9 cellular contexts compared by ENCODE assay signal in genomic region chr4:168853770-168854169, GRCh38.
DNase-seq lines count a peak whose midpoint lies in the region; ATAC-seq and TF ChIP-seq lines count a peak whose summit lies in the region.
"Had no signal": no experiment of that assay in that cellular context is flagged by ENCODE, and none has a peak within 500 bp of the region (broad histone marks: within the 10 kb centered on the region; RNA-seq: fewer than 3 reads in every experiment).

No MANE protein-coding gene starts in this region.

- no peak overlapping the region for H3K4me3 ChIP-seq in stomach
- no peak overlapping the region for H3K4me3 ChIP-seq in mucosa of descending colon

- peaks cover 17% of the 10 kb centered on the region for H3K36me3 Mint-ChIP-seq in activated T-helper 2 cell treated with anti-CD3 and anti-CD28 coated beads, Interferon-gamma antibody, Interleukin-2, Interleukin-4, amounts not matched to agents 10 μg/mL and 5 μg/mL and 100 μg/mL, durations not matched to agents 14 hours and 24 hours and 36 hours (ENCODE audit: low read depth)

- H3K27me3 ChIP-seq in stomach, result no peaks in the 10 kb centered on the region

- WGBS in stomach, 5 donors, result 84 to 90% (median 87%) methylated on average over 4 of the region's 4 CpGs

- TF ChIP-seq CTCF in stomach (IDR thresholded peaks at IDR 0.05), result no peak
- no peak for TF ChIP-seq CTCF in mucosa of descending colon (IDR thresholded peaks at IDR 0.05)

- peak overlapping the region; percentile 22 for H3K4me3 Mint-ChIP-seq in activated T-helper 2 cell treated with anti-CD3 and anti-CD28 coated beads, Interferon-gamma antibody, Interleukin-2, Interleukin-4, amounts not matched to agents 10 μg/mL and 5 μg/mL and 100 μg/mL, durations not matched to agents 14 hours and 24 hours and 36 hours (ENCODE audit: low read depth)

- no peak for TF ChIP-seq POLR2A in stomach (IDR thresholded peaks at IDR 0.05)

- peaks cover 19 to 80% (median 54%) of the 10 kb centered on the region in 4 donors for H3K4me1 ChIP-seq in stomach
- H3K4me1 ChIP-seq in mucosa of descending colon (ENCODE audit: low read depth), result no peaks in the 10 kb centered on the region

- peak; percentile 58 for ATAC-seq in GM19395 (IDR thresholded peaks at IDR 0.05; ENCODE audit: unreplicated experiment)
- peak; percentile 70 for ATAC-seq in HG02852 (IDR thresholded peaks at IDR 0.05; ENCODE audit: unreplicated experiment)
- ATAC-seq in mucosa of descending colon, result no peak

- peaks cover 8% of the 10 kb centered on the region for H3K9me3 Mint-ChIP-seq in activated T-helper 2 cell treated with anti-CD3 and anti-CD28 coated beads, Interferon-gamma antibody, Interleukin-2, Interleukin-4, amounts not matched to agents 10 μg/mL and 5 μg/mL and 100 μg/mL, durations not matched to agents 14 hours and 24 hours and 36 hours

- no peak for DNase-seq in activated T-helper 2 cell treated with anti-CD3 and anti-CD28 coated beads, Interferon-gamma antibody, Interleukin-2, Interleukin-4, amounts not matched to agents 10 μg/mL and 5 μg/mL and 100 μg/mL, durations not matched to agents 14 hours and 24 hours and 36 hours (ENCODE audit: low spot score)
- DNase-seq in stomach (no peak), superior temporal gyrus (ENCODE audit: extremely low spot score) (no peak), mucosa of descending colon (no peak), amygdala (lab: John Stamatoyannopoulos, UW) (no peak)
- DNase-seq: activated CD4-positive, alpha-beta T cell treated with anti-CD3 and anti-CD28 coated beads, Interleukin-2, amount 50 U/mL, for 48 hours; mesendoderm had no signal

- no peak for TF ChIP-seq EP300 in stomach (IDR thresholded peaks at IDR 0.05)

- peaks cover 1% of the 10 kb centered on the region for H3K27me3 Mint-ChIP-seq in activated T-helper 2 cell treated with anti-CD3 and anti-CD28 coated beads, Interferon-gamma antibody, Interleukin-2, Interleukin-4, amounts not matched to agents 10 μg/mL and 5 μg/mL and 100 μg/mL, durations not matched to agents 14 hours and 24 hours and 36 hours (ENCODE audit: low read depth)

- no peak overlapping the region for H3K27ac Mint-ChIP-seq in activated T-helper 2 cell treated with anti-CD3 and anti-CD28 coated beads, Interferon-gamma antibody, Interleukin-2, Interleukin-4, amounts not matched to agents 10 μg/mL and 5 μg/mL and 100 μg/mL, durations not matched to agents 14 hours and 24 hours and 36 hours

- no peaks in the 10 kb centered on the region for H3K9me3 ChIP-seq in stomach
- H3K9me3 ChIP-seq in mucosa of descending colon, result no peaks in the 10 kb centered on the region

- intact Hi-C loops in activated T-helper 2 cell treated with anti-CD3 and anti-CD28 coated beads, Interferon-gamma antibody, Interleukin-2, Interleukin-4, amounts not matched to agents 10 μg/mL and 5 μg/mL and 100 μg/mL, durations not matched to agents 14 hours and 24 hours and 36 hours (cut with micrococcal nuclease), result loop anchor here (10.0 kb wide), 1 partner anchor 151 kb away; no protein-coding TSS in a partner anchor
- intact Hi-C loops in stomach (cut with DNase I; ENCODE audit: low total_unique reads) (no loop called here), mucosa of descending colon (cut with DNase I, micrococcal nuclease) (no loop called here)

- peak overlapping the region in 4 of 5 donors; percentile 48 to 96 (median 72) for H3K27ac ChIP-seq in stomach

- H3K36me3 ChIP-seq in stomach (peaks cover 0 to 10% (median 2%) of the 10 kb centered on the region in 4 donors), mucosa of descending colon (ENCODE audit: low read depth) (no peaks in the 10 kb centered on the region)

- H3K4me1 Mint-ChIP-seq in activated T-helper 2 cell treated with anti-CD3 and anti-CD28 coated beads, Interferon-gamma antibody, Interleukin-2, Interleukin-4, amounts not matched to agents 10 μg/mL and 5 μg/mL and 100 μg/mL, durations not matched to agents 14 hours and 24 hours and 36 hours (ENCODE audit: low read depth), result peaks cover 46% of the 10 kb centered on the region
